Comparison of ENCODE assay signal across 12 cellular contexts in the genomic region with DNA sequence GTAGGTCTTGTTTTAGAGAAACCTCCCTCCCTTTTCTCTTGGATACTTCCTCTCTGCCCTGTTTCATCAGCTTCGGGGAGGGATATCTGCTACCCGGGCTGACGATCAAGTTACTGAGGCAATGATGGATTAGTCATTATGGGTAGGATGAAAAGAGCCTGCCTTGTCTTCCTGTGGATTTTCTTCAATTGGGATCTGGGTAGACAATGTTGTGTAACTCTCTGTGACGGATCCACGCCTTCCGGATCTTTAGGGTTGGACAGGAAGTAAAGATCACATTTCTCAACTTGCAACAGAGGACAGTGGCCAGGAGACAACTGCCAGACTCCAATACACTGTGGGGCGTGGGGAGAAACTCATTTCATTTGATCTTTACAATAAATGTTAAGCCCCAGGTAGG. TPM values are rescaled to one million over a fixed set of nuclear protein-coding genes. Genes with fewer than 3 reads are reported as not detected.
DNase-seq lines count a peak whose midpoint lies in the region; ATAC-seq and TF ChIP-seq lines count a peak whose summit lies in the region.
"Had no signal": no experiment of that assay in that cellular context is flagged by ENCODE, and none has a peak within 500 bp of the region (broad histone marks: within the 10 kb centered on the region; RNA-seq: fewer than 3 reads in every experiment).

No MANE protein-coding gene starts in this region.

- H3K27ac Mint-ChIP-seq in osteocyte (ENCODE audit: unreplicated experiment) (no peak overlapping the region), glutamatergic neuron (ENCODE audit: unreplicated experiment) (no peak overlapping the region)
- H3K27ac Mint-ChIP-seq: IgD-negative memory B cell had no signal

- no peak overlapping the region for H3K9ac ChIP-seq in SK-N-SH

- H3K27ac ChIP-seq in SK-N-SH (ENCODE audit: low read depth in 2 of 2, low read length in 1 of 2) = no peak overlapping the region

- no peaks in the 10 kb centered on the region for H3K27me3 ChIP-seq in SK-N-SH (ENCODE audit: insufficient read depth)

- no peak for TF ChIP-seq RAD21 in SK-N-SH (IDR thresholded peaks at IDR 0.05; ENCODE audit: low read length)

- H3K4me3 Mint-ChIP-seq in osteocyte (ENCODE audit: unreplicated experiment) (no peak overlapping the region), glutamatergic neuron (ENCODE audit: unreplicated experiment) (no peak overlapping the region)
- H3K4me3 Mint-ChIP-seq: IgD-negative memory B cell had no signal

- no peaks in the 10 kb centered on the region for H3K27me3 Mint-ChIP-seq in osteocyte (ENCODE audit: unreplicated experiment)
- peaks cover 2% of the 10 kb centered on the region for H3K27me3 Mint-ChIP-seq in glutamatergic neuron (ENCODE audit: unreplicated experiment)

- H3K36me3 Mint-ChIP-seq in osteocyte (ENCODE audit: unreplicated experiment) = no peaks in the 10 kb centered on the region
- no peaks in the 10 kb centered on the region for H3K36me3 Mint-ChIP-seq in glutamatergic neuron (ENCODE audit: unreplicated experiment)
- H3K36me3 Mint-ChIP-seq: IgD-negative memory B cell had no signal

- peak; percentile 30 for DNase-seq in H4 (ENCODE audit: low spot score)
- DNase-seq in SK-N-SH = no peak
- peak; percentile 74 for DNase-seq in foreskin melanocyte
- DNase-seq in sciatic nerve (ENCODE audit: low spot score) = no peak
- DNase-seq in cerebellar nuclear complex (lab: John Stamatoyannopoulos, UW) = no peak
- DNase-seq in osteocyte (ENCODE audit: extremely low spot score, unreplicated experiment) = no peak
- DNase-seq in glutamatergic neuron = no peak
- DNase-seq: GOT3, T-helper 9 cell had no signal

- ATAC-seq in sciatic nerve (peak; percentile 91), HG03520 (IDR thresholded peaks at IDR 0.05; ENCODE audit: unreplicated experiment) (no peak)

- CTCF ChIA-PET in SK-N-SH (lab: Yijun Ruan, JAX) = interaction anchor here (0.8 to 1.1 kb wide), 2 partner anchors 11 to 42 kb away, joined by 3 to 5 read pairs; no protein-coding TSS in a partner anchor

- H3K4me1 ChIP-seq in SK-N-SH (ENCODE audit: control insufficient read depth in 1 of 2, insufficient read depth in 2 of 2, low read depth in 1 of 2, low read length in 1 of 2) = no peaks in the 10 kb centered on the region; a peak in 1 of 4 replicates

- TF ChIP-seq EP300 in SK-N-SH (IDR thresholded peaks at IDR 0.05; ENCODE audit: borderline replicate concordance in 1 of 2, low read depth in 1 of 2, low read length in 1 of 2) = no peak

- H3K9me3 ChIP-seq in SK-N-SH = no peaks in the 10 kb centered on the region

- no peak overlapping the region for H3K4me2 ChIP-seq in SK-N-SH

- no peak for TF ChIP-seq CTCF in SK-N-SH (IDR thresholded peaks at IDR 0.05)
- TF ChIP-seq CTCF in osteocyte (IDR thresholded peaks at IDR 0.05) = no peak
- no peak for TF ChIP-seq CTCF in glutamatergic neuron (IDR thresholded peaks at IDR 0.05; ENCODE audit: partially characterized antibody, unreplicated experiment)

- H3K36me3 ChIP-seq in SK-N-SH (replicated peaks in 1 of 2; ENCODE audit: control insufficient read depth in 1 of 2, insufficient read depth in 2 of 2, low read length in 1 of 2) = no peaks in the 10 kb centered on the region

- H3K9me3 Mint-ChIP-seq in osteocyte (ENCODE audit: unreplicated experiment) = no peaks in the 10 kb centered on the region
- peaks cover 2% of the 10 kb centered on the region for H3K9me3 Mint-ChIP-seq in glutamatergic neuron (ENCODE audit: unreplicated experiment)

- H3F3A ChIP-seq in SK-N-SH (replicated peaks; ENCODE audit: insufficient read depth) = no peaks in the 10 kb centered on the region

- H3K9me2 ChIP-seq in SK-N-SH = no peaks in the 10 kb centered on the region

- 0 out of 2 replicates have a peak overlapping the region, but pooled peaks have one; percentile 53 for H2AFZ ChIP-seq in SK-N-SH (ENCODE audit: low read depth)

- no peaks in the 10 kb centered on the region for H4K20me1 ChIP-seq in SK-N-SH (ENCODE audit: insufficient read depth)

- 65% methylated on average over 7 of the region's 7 CpGs for WGBS in SK-N-SH (ENCODE audit: low lambda C conversion rate)

- intact Hi-C loops in sciatic nerve (cut with DNase I) = no loop called here

- POLR2A ChIA-PET in SK-N-SH (lab: Yijun Ruan, JAX) = no interaction called here

- H3K79me2 ChIP-seq in SK-N-SH (ENCODE audit: insufficient read depth) = no peaks in the 10 kb centered on the region

- no peak overlapping the region for H3K4me3 ChIP-seq in SK-N-SH (ENCODE audit: low read depth in 2 of 2, low read length in 1 of 2)

- peaks cover 11% of the 10 kb centered on the region for H3K4me1 Mint-ChIP-seq in osteocyte (ENCODE audit: unreplicated experiment)
- H3K4me1 Mint-ChIP-seq in glutamatergic neuron (ENCODE audit: low read depth, unreplicated experiment) = no peaks in the 10 kb centered on the region
- H3K4me1 Mint-ChIP-seq: IgD-negative memory B cell had no signal

TF ChIP-seq in SK-N-SH, 30 proteins besides CTCF, POLR2A, EP300 and RAD21:
- TF ChIP-seq, protein P1, sequence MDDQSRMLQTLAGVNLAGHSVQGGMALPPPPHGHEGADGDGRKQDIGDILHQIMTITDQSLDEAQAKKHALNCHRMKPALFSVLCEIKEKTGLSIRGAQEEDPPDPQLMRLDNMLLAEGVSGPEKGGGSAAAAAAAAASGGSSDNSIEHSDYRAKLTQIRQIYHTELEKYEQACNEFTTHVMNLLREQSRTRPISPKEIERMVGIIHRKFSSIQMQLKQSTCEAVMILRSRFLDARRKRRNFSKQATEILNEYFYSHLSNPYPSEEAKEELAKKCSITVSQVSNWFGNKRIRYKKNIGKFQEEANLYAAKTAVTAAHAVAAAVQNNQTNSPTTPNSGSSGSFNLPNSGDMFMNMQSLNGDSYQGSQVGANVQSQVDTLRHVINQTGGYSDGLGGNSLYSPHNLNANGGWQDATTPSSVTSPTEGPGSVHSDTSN (IDR thresholded peaks at IDR 0.05) = peak; percentile 35
- TF ChIP-seq NFIC (IDR thresholded peaks at IDR 0.05; ENCODE audit: borderline replicate concordance) = no peak
TF ChIP-seq in SK-N-SH: peak in this region for 1.

RNA-seq across cellular contexts. Expression of a gene that starts 11.3 kb away (rescaled TPM):
- 0.04 TPM in 2 replicates for total RNA-seq in H4 (2014; rRNA removed; shearing (Covaris generic))
- 0.26 and 0.30 TPM in 2 replicates for polyA plus RNA-seq in SK-N-SH (2012; rRNA removed)
- polyA plus RNA-seq in SK-N-SH (2012; cell fraction: cytosol; rRNA removed) = 0.17 and 0.19 TPM in 2 replicates
- 0.27 and 0.31 TPM in 2 replicates for polyA plus RNA-seq in SK-N-SH (2012; cell fraction: nucleus; rRNA removed)
- total RNA-seq in sciatic nerve (0.58 TPM), osteocyte (0.43 and 0.55 TPM in 2 replicates), glutamatergic neuron (ENCODE audit: unreplicated experiment) (4.0 TPM)

RNA-seq across cellular contexts. Expression of a gene that starts 29.3 kb away (rescaled TPM):
- 0.04 TPM in 1 of 2 replicates, not detected in the other for total RNA-seq in H4 (2014; rRNA removed; shearing (Covaris generic))
- 0.18 and 0.49 TPM in 2 replicates for polyA plus RNA-seq in SK-N-SH (2012; rRNA removed)
- 0.01 and 0.10 TPM in 2 replicates for polyA plus RNA-seq in SK-N-SH (2012; cell fraction: cytosol; rRNA removed)
- polyA plus RNA-seq in SK-N-SH (2012; cell fraction: nucleus; rRNA removed) = 0.70 and 0.83 TPM in 2 replicates
- total RNA-seq in sciatic nerve (0.27 TPM), osteocyte (0.27 TPM in 1 of 2 replicates, not detected in the other), glutamatergic neuron (ENCODE audit: unreplicated experiment) (0.64 TPM)
- polyA plus RNA-seq: adipose tissue, IgD-negative memory B cell had no signal

RNA-seq across cellular contexts. Expression of a gene that starts 42.1 kb away (rescaled TPM):
- 19.2 and 24.1 TPM in 2 replicates for total RNA-seq in H4 (2014; rRNA removed; shearing (Covaris generic))
- 9.2 and 11.0 TPM in 2 replicates for polyA plus RNA-seq in SK-N-SH (2012; rRNA removed)
- 9.3 and 10.1 TPM in 2 replicates for polyA plus RNA-seq in SK-N-SH (2012; cell fraction: cytosol; rRNA removed)
- 9.7 and 11.5 TPM in 2 replicates for polyA plus RNA-seq in SK-N-SH (2012; cell fraction: nucleus; rRNA removed)
- total RNA-seq in sciatic nerve (29.8 TPM), osteocyte (13.9 and 15.2 TPM in 2 replicates), glutamatergic neuron (ENCODE audit: unreplicated experiment) (30.6 TPM)

RNA-seq across cellular contexts. Expression of a gene that starts 49.5 kb away (rescaled TPM):
- 17.8 and 20.6 TPM in 2 replicates for total RNA-seq in H4 (2014; rRNA removed; shearing (Covaris generic))
- polyA plus RNA-seq in SK-N-SH (2012; rRNA removed) = 18.1 and 30.9 TPM in 2 replicates
- polyA plus RNA-seq in SK-N-SH (2012; cell fraction: cytosol; rRNA removed) = 11.6 and 20.7 TPM in 2 replicates
- polyA plus RNA-seq in SK-N-SH (2012; cell fraction: nucleus; rRNA removed) = 18.8 and 24.8 TPM in 2 replicates
- 13.7 TPM for total RNA-seq in sciatic nerve
- total RNA-seq in osteocyte = 8.3 and 8.4 TPM in 2 replicates
- 14.1 TPM for total RNA-seq in glutamatergic neuron (ENCODE audit: unreplicated experiment)

RNA-seq across cellular contexts. Expression of a gene that starts 59.6 kb away (rescaled TPM):
- total RNA-seq in H4 (2014; rRNA removed; shearing (Covaris generic)) = 50.6 and 85.4 TPM in 2 replicates
- polyA plus RNA-seq in SK-N-SH (2012; rRNA removed) = 135 and 143 TPM in 2 replicates
- 180 and 228 TPM in 2 replicates for polyA plus RNA-seq in SK-N-SH (2012; cell fraction: cytosol; rRNA removed)
- 48.5 and 66.0 TPM in 2 replicates for polyA plus RNA-seq in SK-N-SH (2012; cell fraction: nucleus; rRNA removed)
- total RNA-seq in sciatic nerve (143 TPM), osteocyte (84.6 and 90.3 TPM in 2 replicates), glutamatergic neuron (ENCODE audit: unreplicated experiment) (208 TPM)

Comparison
In these comparisons a context has a peak if more than half of its experiments do, and no peak if none do; other contexts are left out.
1. DNase-seq: peak in H4 (single experiment) and foreskin melanocyte (single experiment); none in SK-N-SH (single experiment), sciatic nerve (single experiment), cerebellar nuclear complex (0 of 2), osteocyte (single experiment) and glutamatergic neuron (single experiment).